8 cellular contexts compared by ENCODE assay signal in genomic region chr3:98980915-98981596, GRCh38.
DNase-seq lines count a peak whose midpoint lies in the region; ATAC-seq and TF ChIP-seq lines count a peak whose summit lies in the region.
"Had no signal": no experiment of that assay in that cellular context is flagged by ENCODE, and none has a peak within 500 bp of the region (broad histone marks: within the 10 kb centered on the region; RNA-seq: fewer than 3 reads in every experiment).

No MANE protein-coding gene starts in this region.

- H3K27me3 ChIP-seq in SJSA1 (replicated peaks) (no peaks in the 10 kb centered on the region), skeletal muscle satellite cell (ENCODE audit: control insufficient read depth, insufficient read depth, low read length) (no peaks in the 10 kb centered on the region), GM23338 (ENCODE audit: insufficient read depth) (no peaks in the 10 kb centered on the region), colonic mucosa (no peaks in the 10 kb centered on the region)

- ATAC-seq in GM19025 (IDR thresholded peaks at IDR 0.05; ENCODE audit: low read depth, unreplicated experiment) (peak; percentile 93), HG02852 (IDR thresholded peaks at IDR 0.05; ENCODE audit: unreplicated experiment) (peak; percentile 97), GM23338 (no peak)

- H3K27me3 Mint-ChIP-seq in GM23338 (ENCODE audit: insufficient read depth, low read depth, poor library complexity), result no peaks in the 10 kb centered on the region

- peak overlapping the region; percentile 47 for H3K9ac ChIP-seq in skeletal muscle satellite cell (ENCODE audit: low read depth, low read length)
- H3K9ac ChIP-seq in colonic mucosa (ENCODE audit: low read depth in 2 of 2, low read length in 2 of 2), result no peak overlapping the region

- H3K4me1 ChIP-seq in SJSA1 (replicated peaks) (peaks cover 51% of the 10 kb centered on the region), skeletal muscle satellite cell (ENCODE audit: control insufficient read depth, insufficient read depth, low read length) (peaks cover 66% of the 10 kb centered on the region), GM23338 (ENCODE audit: insufficient read depth) (no peaks in the 10 kb centered on the region), colonic mucosa (no peaks in the 10 kb centered on the region)

- no peaks in the 10 kb centered on the region for H3K79me2 ChIP-seq in GM23338 (replicated peaks; ENCODE audit: insufficient read depth)

- no peak overlapping the region for H3K4me3 ChIP-seq in SJSA1
- peak overlapping the region; percentile 34 for H3K4me3 ChIP-seq in skeletal muscle satellite cell (ENCODE audit: low read length)
- H3K4me3 ChIP-seq in GM23338, result no peak overlapping the region
- no peak overlapping the region for H3K4me3 ChIP-seq in colonic mucosa

- H3K4me1 Mint-ChIP-seq in GM23338, result peaks cover 20% of the 10 kb centered on the region; the same call in 2 of the 3 replicates

- H3K36me3 ChIP-seq in SJSA1 (no peaks in the 10 kb centered on the region), skeletal muscle satellite cell (ENCODE audit: insufficient read depth, low read length) (no peaks in the 10 kb centered on the region), GM23338 (ENCODE audit: insufficient read depth) (no peaks in the 10 kb centered on the region), colonic mucosa (no peaks in the 10 kb centered on the region)

- H3K4me2 ChIP-seq in skeletal muscle satellite cell (ENCODE audit: low read length), result peak overlapping the region; percentile 61
- no peak overlapping the region for H3K4me2 ChIP-seq in GM23338

- intact Hi-C loops in colonic mucosa (cut with DNase I), result no loop called here

- H3K27ac ChIP-seq in SJSA1 (peak overlapping the region; percentile 28; the same call in 1 of the 2 replicates), GM23338 (ENCODE audit: low read depth) (no peak overlapping the region), colonic mucosa (no peak overlapping the region)

- peak in 1 of 2 experiments; percentile 22 for DNase-seq in SJSA1 (ENCODE audit: low read depth in 1 of 2, low spot score in 2 of 2)
- no peak for DNase-seq in effector CD8-positive, alpha-beta T cell (lab: John Stamatoyannopoulos, UW)
- DNase-seq in GM23338 (ENCODE audit: low spot score), result no peak
- DNase-seq in colonic mucosa, result no peak
- DNase-seq: NCI-H1694 treated with DMSO at 0.1 percent for 48 hours had no signal

- no peak overlapping the region for H2AFZ ChIP-seq in GM23338

- H3F3A ChIP-seq in GM23338 (replicated peaks; ENCODE audit: low read depth), result no peaks in the 10 kb centered on the region

- H3K36me3 Mint-ChIP-seq in GM23338 (ENCODE audit: low read depth), result no peaks in the 10 kb centered on the region

- H4K20me1 ChIP-seq in GM23338 (replicated peaks; ENCODE audit: insufficient read depth), result no peaks in the 10 kb centered on the region

- H3K9me2 ChIP-seq in GM23338 (ENCODE audit: insufficient read depth), result no peaks in the 10 kb centered on the region

- no peaks in the 10 kb centered on the region for H3K9me3 Mint-ChIP-seq in GM23338

- no peak overlapping the region for H3K27ac Mint-ChIP-seq in GM23338

- TF ChIP-seq CTCF in GM23338 (conservative IDR thresholded peaks at IDR 0.05; ENCODE audit: low read depth in 2 of 2), result no peak
- no peak for TF ChIP-seq CTCF in colonic mucosa (IDR thresholded peaks at IDR 0.05)

- H3K4me3 Mint-ChIP-seq in GM23338, result no peak overlapping the region

- H3K9me3 ChIP-seq in SJSA1 (replicated peaks) (no peaks in the 10 kb centered on the region), skeletal muscle satellite cell (replicated peaks; ENCODE audit: low read length) (no peaks in the 10 kb centered on the region), colonic mucosa (no peaks in the 10 kb centered on the region)

TF ChIP-seq in GM23338, 12 proteins besides CTCF, POLR2A, EP300 and RAD21:
- TF ChIP-seq JUNB (IDR thresholded peaks at IDR 0.05; ENCODE audit: unreplicated experiment), result no peak
- no peak for TF ChIP-seq NANOG (IDR thresholded peaks at IDR 0.05; ENCODE audit: borderline replicate concordance)
- no peak for TF ChIP-seq ETS1 (IDR thresholded peaks at IDR 0.05)
- TF ChIP-seq ZNF462 (CRISPR knock-in tag; IDR thresholded peaks at IDR 0.05), result no peak
- no peak for TF ChIP-seq POLR2AphosphoS5 (IDR thresholded peaks at IDR 0.05; ENCODE audit: low read depth)
